Comparison of ENCODE assay signal across 1 cellular context in genomic region chr3:97927699-97928098, GRCh38.
TF ChIP-seq lines count a peak whose summit lies in the region.

No MANE protein-coding gene starts in this region.

TF ChIP-seq in HepG2, 621 proteins besides CTCF, POLR2A, EP300 and RAD21:
- TF ChIP-seq EHMT2 (IDR thresholded peaks at IDR 0.05; ENCODE audit: borderline replicate concordance, low read depth, low read length), result no peak
- 0 out of 2 replicates have a peak, but pooled peaks have one; percentile 27 for TF ChIP-seq FOXA3 (CRISPR knock-in tag; IDR thresholded peaks at IDR 0.05)
